8 cellular contexts compared by ENCODE assay signal in the genomic region with DNA sequence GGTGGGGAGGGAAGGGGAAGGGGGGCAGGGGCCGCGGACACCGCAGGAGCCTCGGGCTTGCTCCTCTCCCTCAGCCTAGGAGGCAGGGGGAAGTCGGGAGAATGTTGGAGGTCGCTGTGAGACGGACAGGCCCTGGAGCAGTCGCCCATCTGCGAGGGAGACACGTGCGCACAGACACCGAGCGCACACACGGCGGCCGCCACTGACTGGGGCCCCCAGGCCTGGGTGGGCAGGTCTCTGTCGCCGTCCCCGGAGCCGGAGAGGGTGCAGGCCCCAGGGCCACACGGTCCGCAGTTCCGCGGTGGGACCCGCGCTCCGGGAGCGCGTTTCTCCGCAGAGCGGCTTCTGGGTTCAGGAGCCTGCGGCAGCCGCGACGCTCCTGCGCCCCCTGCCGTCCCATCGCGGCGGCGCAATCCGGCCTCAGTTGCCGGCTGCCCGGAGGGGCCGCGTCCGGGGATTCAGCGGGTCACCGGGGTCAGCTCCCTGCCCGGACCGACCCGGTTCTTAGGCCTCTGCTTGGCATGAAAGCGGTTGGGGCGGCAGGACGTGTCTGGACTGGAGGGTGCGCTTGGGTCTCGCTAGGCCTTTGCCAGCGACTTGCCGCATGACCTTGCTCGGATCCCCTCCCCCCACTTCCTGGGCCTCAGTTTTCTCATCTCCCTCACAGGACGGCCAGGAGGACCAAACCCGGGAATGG. TPM values are rescaled to one million over a fixed set of nuclear protein-coding genes. Genes with fewer than 3 reads are reported as not detected.
DNase-seq lines count a peak whose midpoint lies in the region; ATAC-seq and TF ChIP-seq lines count a peak whose summit lies in the region.

No MANE protein-coding gene starts in this region.

- no peaks in the 10 kb centered on the region for H3K9me3 ChIP-seq in hepatocyte (ENCODE audit: low read depth)

- H3K4me3 ChIP-seq in KMS-11 (IDR thresholded peaks at IDR 0.05; ENCODE audit: insufficient read depth, low read depth, low read length) (no peak overlapping the region), hepatocyte (peak overlapping the region; percentile 52), skeletal muscle cell (ENCODE audit: low read depth, low read length) (peak overlapping the region; percentile 44)

- H3K79me2 ChIP-seq in KMS-11 (ENCODE audit: insufficient read depth, low read depth) (no peaks in the 10 kb centered on the region), hepatocyte (no peaks in the 10 kb centered on the region)

- DNase-seq in GM03348 (ENCODE audit: low spot score) (peak; percentile 92), T-helper 22 cell (ENCODE audit: low read depth) (peak; percentile 21), anterior cingulate cortex (lab: John Stamatoyannopoulos, UW) (peak in 45 of 58 donors; percentile 29 to 71 (median 52)), hepatocyte (ENCODE audit: low spot score) (peak; percentile 78), skeletal muscle cell (ENCODE audit: low read depth) (no peak), GF-D8 (lab: John Stamatoyannopoulos, UW) (no peak)

- TF ChIP-seq CTCF in KMS-11 (conservative IDR thresholded peaks at IDR 0.05; ENCODE audit: low read depth, low read length) (peak; percentile 60), hepatocyte (IDR thresholded peaks at IDR 0.05; ENCODE audit: poor library complexity) (peak; percentile 98)

- H3K4me2 ChIP-seq in KMS-11, result peak overlapping the region; percentile 17; the same call in 1 of the 2 replicates
- H3K4me2 ChIP-seq in hepatocyte, result peak overlapping the region; percentile 100

- no peaks in the 10 kb centered on the region for H3K36me3 ChIP-seq in KMS-11 (ENCODE audit: insufficient read depth)
- no peaks in the 10 kb centered on the region for H3K36me3 ChIP-seq in hepatocyte (replicated peaks; ENCODE audit: insufficient read depth, low read depth)

- peaks cover 17% of the 10 kb centered on the region for H3K27me3 ChIP-seq in KMS-11 (ENCODE audit: insufficient read depth, low read depth)
- H3K27me3 ChIP-seq in hepatocyte, result peaks cover 42% of the 10 kb centered on the region

- H3K27ac ChIP-seq in KMS-11 (no peak overlapping the region), hepatocyte (no peak overlapping the region)

- no peak for ATAC-seq in HG03196 (IDR thresholded peaks at IDR 0.05; ENCODE audit: unreplicated experiment)

- H3K4me1 ChIP-seq in KMS-11 (ENCODE audit: low read depth, poor library complexity, severe bottlenecking) (no peaks in the 10 kb centered on the region), hepatocyte (ENCODE audit: insufficient read depth) (peaks cover 5% of the 10 kb centered on the region)

- no peak overlapping the region; the same call in 1 of the 2 replicates for H3K9ac ChIP-seq in KMS-11

- 5% methylated on average over 46 of the region's 62 CpGs for WGBS in hepatocyte (ENCODE audit: low lambda C conversion rate, missing lambda C conversion rate)

- H3K9me2 ChIP-seq in hepatocyte (replicated peaks; ENCODE audit: insufficient read depth), result no peaks in the 10 kb centered on the region

- H2AFZ ChIP-seq in KMS-11 (ENCODE audit: low read depth) (peak overlapping the region; percentile 69; the same call in 1 of the 2 replicates), hepatocyte (peak overlapping the region; percentile 83)

- no peaks in the 10 kb centered on the region for H4K20me1 ChIP-seq in KMS-11 (ENCODE audit: insufficient read depth)
- no peaks in the 10 kb centered on the region for H4K20me1 ChIP-seq in hepatocyte (ENCODE audit: insufficient read depth, poor library complexity, severe bottlenecking)

RNA-seq across cellular contexts. Expression of a gene that starts 31.3 kb away (rescaled TPM):
- total RNA-seq in hepatocyte, result 2.2 and 3.5 TPM in 2 replicates
- 0.60 and 1.1 TPM in 2 replicates for polyA plus RNA-seq in hepatocyte

Comparison
In these comparisons a context has a peak if more than half of its experiments do, and no peak if none do; other contexts are left out.
1. DNase-seq: peak in GM03348 (single experiment), T-helper 22 cell (single experiment), anterior cingulate cortex (45 of 58) and hepatocyte (single experiment); none in skeletal muscle cell (single experiment) and GF-D8 (single experiment).